Comparison of ENCODE assay signal across 11 cellular contexts in the genomic region with DNA sequence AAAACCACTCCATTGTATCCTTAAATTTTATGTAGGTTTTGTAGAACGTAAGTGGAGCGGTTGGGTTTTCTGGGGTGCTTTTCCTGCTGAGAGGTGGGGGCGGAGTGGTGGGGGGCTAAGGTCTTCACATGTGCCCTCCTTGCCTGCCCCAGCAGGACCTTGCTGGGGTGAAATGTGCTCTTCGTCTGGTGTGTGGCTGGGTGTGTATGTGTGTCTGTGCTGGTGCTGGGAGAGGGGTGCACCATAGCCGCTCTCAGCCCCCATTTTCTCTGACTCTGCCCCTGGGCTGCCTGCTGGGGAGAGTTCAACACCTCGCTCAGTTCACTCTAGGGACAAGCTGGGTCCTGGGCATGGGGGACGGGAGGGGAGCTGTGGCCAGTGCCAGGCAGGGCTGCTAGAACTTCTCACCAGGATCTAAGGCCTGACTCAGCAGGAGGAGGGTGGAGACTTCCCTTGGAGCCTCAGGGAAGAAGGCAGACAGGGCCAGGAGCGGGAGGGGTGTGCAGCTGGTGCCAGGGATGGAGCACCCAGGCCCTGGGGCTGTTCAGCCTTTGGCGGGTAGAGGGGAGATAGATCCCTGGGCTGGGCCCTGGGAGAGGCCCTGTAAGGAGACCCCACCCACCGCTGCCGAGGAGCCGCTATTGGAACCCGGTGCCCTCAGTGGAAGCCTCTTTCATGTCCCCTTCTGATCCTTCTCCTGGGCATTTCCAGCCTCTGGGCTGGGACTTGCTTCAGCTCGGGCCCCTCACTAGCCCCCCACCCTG. TPM values are rescaled to one million over a fixed set of nuclear protein-coding genes. Genes with fewer than 3 reads are reported as not detected.
A peak's percentile ranks its signal among the peaks of the same experiment; 100 is the strongest.
DNase-seq lines count a peak whose midpoint lies in the region; ATAC-seq and TF ChIP-seq lines count a peak whose summit lies in the region.
"Had no signal": no experiment of that assay in that cellular context is flagged by ENCODE, and none has a peak within 500 bp of the region (broad histone marks: within the 10 kb centered on the region; RNA-seq: fewer than 3 reads in every experiment).

No MANE protein-coding gene starts in this region.

- H3K36me3 ChIP-seq in CD8-positive, alpha-beta T cell (ENCODE audit: insufficient read depth, low read length) = no peaks in the 10 kb centered on the region
- H3K36me3 ChIP-seq: uterus had no signal

- peak; percentile 82 for DNase-seq in Daoy (ENCODE audit: low read depth)
- peak; percentile 8 for DNase-seq in OCI-M1 (lab: John Stamatoyannopoulos, UW)
- DNase-seq in epithelial cell of esophagus (ENCODE audit: low read depth) = peak; percentile 82
- DNase-seq in neural crest cell (ENCODE audit: low read depth, low spot score) = no peak
- no peak for DNase-seq in DMS79 treated with DMSO at 0.1 percent for 48 hours (lab: John Stamatoyannopoulos, UW)
- no peak for DNase-seq in CD8-positive, alpha-beta T cell
- DNase-seq: immature natural killer cell, uterus had no signal

- POLR2A ChIA-PET in CD8-positive, alpha-beta T cell (lab: Charles Lee) = no interaction called here

- no peaks in the 10 kb centered on the region for H3K9me3 Mint-ChIP-seq in neural crest cell
- no peaks in the 10 kb centered on the region for H3K9me3 Mint-ChIP-seq in CD8-positive, alpha-beta T cell
- H3K9me3 Mint-ChIP-seq: GM23338, immature natural killer cell had no signal

- H3K27me3 ChIP-seq in CD8-positive, alpha-beta T cell (ENCODE audit: insufficient read depth, low read length) = peaks cover 4% of the 10 kb centered on the region

- H3K4me3 ChIP-seq in epithelial cell of esophagus (ENCODE audit: low read length) = no peak overlapping the region
- no peak overlapping the region for H3K4me3 ChIP-seq in CD8-positive, alpha-beta T cell (ENCODE audit: low read depth, low read length)
- H3K4me3 ChIP-seq: GM23338, uterus had no signal

- CTCF ChIA-PET in CD8-positive, alpha-beta T cell (lab: Charles Lee) = interaction anchor here (0.7 to 1.5 kb wide), 2 partner anchors 13 to 14 kb away, joined by 3 read pairs; no protein-coding TSS in a partner anchor

- peak overlapping the region; percentile 59 for H3K4me3 Mint-ChIP-seq in neural crest cell
- no peak overlapping the region for H3K4me3 Mint-ChIP-seq in CD8-positive, alpha-beta T cell
- H3K4me3 Mint-ChIP-seq: GM23338, immature natural killer cell had no signal

- ATAC-seq in HG03442 (IDR thresholded peaks at IDR 0.05; ENCODE audit: unreplicated experiment) (no peak), GM18870 (IDR thresholded peaks at IDR 0.05; ENCODE audit: unreplicated experiment) (no peak)
- ATAC-seq in CD8-positive, alpha-beta T cell = no peak
- ATAC-seq: GM23338 had no signal

- H3K9me3 ChIP-seq in CD8-positive, alpha-beta T cell (ENCODE audit: low read length) = no peaks in the 10 kb centered on the region
- H3K9me3 ChIP-seq: uterus had no signal

- H3K36me3 Mint-ChIP-seq in neural crest cell (ENCODE audit: low read depth) = no peaks in the 10 kb centered on the region
- no peaks in the 10 kb centered on the region for H3K36me3 Mint-ChIP-seq in CD8-positive, alpha-beta T cell
- H3K36me3 Mint-ChIP-seq: immature natural killer cell had no signal

- no peak overlapping the region for H3K27ac ChIP-seq in CD8-positive, alpha-beta T cell (ENCODE audit: low read depth, low read length)

- TF ChIP-seq CTCF in epithelial cell of esophagus (IDR thresholded peaks at IDR 0.05; ENCODE audit: insufficient read depth, low read depth, low read length, missing control alignments) (no peak), neural crest cell (conservative IDR thresholded peaks at IDR 0.05) (no peak)
- TF ChIP-seq CTCF in CD8-positive, alpha-beta T cell (IDR thresholded peaks at IDR 0.05) = no peak

- peaks cover 43% of the 10 kb centered on the region for H3K4me1 ChIP-seq in CD8-positive, alpha-beta T cell (ENCODE audit: insufficient read depth, low read length)

- no peak overlapping the region for H3K27ac Mint-ChIP-seq in neural crest cell (ENCODE audit: unreplicated experiment)
- H3K27ac Mint-ChIP-seq in CD8-positive, alpha-beta T cell = no peak overlapping the region
- H3K27ac Mint-ChIP-seq: GM23338, immature natural killer cell had no signal

- no peaks in the 10 kb centered on the region for H3K4me1 Mint-ChIP-seq in neural crest cell
- peaks cover 40% of the 10 kb centered on the region for H3K4me1 Mint-ChIP-seq in CD8-positive, alpha-beta T cell (ENCODE audit: low read depth)

- H3K27me3 Mint-ChIP-seq in neural crest cell (ENCODE audit: low read depth) = peaks cover 83% of the 10 kb centered on the region
- H3K27me3 Mint-ChIP-seq in CD8-positive, alpha-beta T cell (ENCODE audit: low read depth) = peaks cover 22% of the 10 kb centered on the region

- intact Hi-C loops in CD8-positive, alpha-beta T cell (cut with DNase I, micrococcal nuclease) = no loop called here

RNA-seq across cellular contexts. Expression of a gene that starts 4.8 kb away (rescaled TPM):
- total RNA-seq in Daoy (2014; rRNA removed; shearing (Covaris generic)) = not detected in 2 replicates
- not detected in 2 replicates for total RNA-seq in neural crest cell
- total RNA-seq in CD8-positive, alpha-beta T cell = not detected

RNA-seq across cellular contexts. Expression of a gene that starts 8.7 kb away (rescaled TPM):
- total RNA-seq in Daoy (2014; rRNA removed; shearing (Covaris generic)) = 1.1 and 1.8 TPM in 2 replicates
- total RNA-seq in neural crest cell = 2.1 and 2.3 TPM in 2 replicates
- 1 to 10 TPM; 6.9 to 7.1 TPM for total RNA-seq in CD8-positive, alpha-beta T cell

RNA-seq across cellular contexts. Expression of a gene that starts 18.3 kb away (rescaled TPM):
- 21.7 and 26.0 TPM in 2 replicates for total RNA-seq in Daoy (2014; rRNA removed; shearing (Covaris generic))
- 82.5 and 83.3 TPM in 2 replicates for total RNA-seq in neural crest cell
- 10 to 100 TPM; 18.2 to 18.4 TPM for total RNA-seq in CD8-positive, alpha-beta T cell

RNA-seq across cellular contexts. Expression of a gene that starts 34.7 kb away (rescaled TPM):
- 18.2 and 25.6 TPM in 2 replicates for total RNA-seq in Daoy (2014; rRNA removed; shearing (Covaris generic))
- total RNA-seq in neural crest cell = 11.1 and 11.7 TPM in 2 replicates
- total RNA-seq in CD8-positive, alpha-beta T cell = 1 to 10 TPM; 6.9 to 8.1 TPM

RNA-seq across cellular contexts. Expression of a gene that starts 35.2 kb away (rescaled TPM):
- total RNA-seq in Daoy (2014; rRNA removed; shearing (Covaris generic)) = 0.33 and 0.51 TPM in 2 replicates
- total RNA-seq in neural crest cell = 0.93 and 0.96 TPM in 2 replicates
- total RNA-seq in CD8-positive, alpha-beta T cell = under 1 TPM; 0.35 to 0.69 TPM

Comparison
In these comparisons a context has a peak if more than half of its experiments do, and no peak if none do; other contexts are left out.
1. DNase-seq: peak in Daoy (single experiment), OCI-M1 (single experiment) and epithelial cell of esophagus (single experiment); none in neural crest cell (single experiment), DMS79 treated with DMSO at 0.1 percent for 48 hours (single experiment) and CD8-positive, alpha-beta T cell (0 of 7).